Comparison of ENCODE assay signal across 1 cellular context in the genomic region with DNA sequence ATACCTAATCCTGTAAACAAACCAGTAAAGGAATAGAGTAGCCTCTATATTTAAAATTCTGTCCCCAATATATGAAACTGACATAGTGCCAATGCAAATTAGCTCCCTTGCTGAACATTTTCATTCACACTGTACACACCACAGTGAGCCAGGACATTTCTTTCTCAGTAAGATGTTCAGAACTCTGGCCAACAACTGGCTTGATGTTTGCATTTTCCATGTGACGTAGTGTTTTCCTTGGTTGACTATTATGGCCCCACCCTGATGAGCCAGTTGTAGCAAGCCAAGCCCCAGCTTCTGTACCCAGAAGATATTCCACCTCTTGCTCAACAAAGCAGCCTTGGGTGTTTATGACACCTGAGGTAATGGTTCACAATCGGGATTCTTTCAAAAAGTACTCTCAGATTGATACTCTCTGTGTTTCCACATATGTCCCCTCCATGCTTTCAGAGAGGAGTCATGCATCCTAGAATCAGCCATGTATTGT.
TF ChIP-seq lines count a peak whose summit lies in the region.

No MANE protein-coding gene starts in this region.

TF ChIP-seq in GM12878, 131 proteins besides CTCF, POLR2A, EP300 and RAD21 (continued from another document):
- TF ChIP-seq, protein P1, sequence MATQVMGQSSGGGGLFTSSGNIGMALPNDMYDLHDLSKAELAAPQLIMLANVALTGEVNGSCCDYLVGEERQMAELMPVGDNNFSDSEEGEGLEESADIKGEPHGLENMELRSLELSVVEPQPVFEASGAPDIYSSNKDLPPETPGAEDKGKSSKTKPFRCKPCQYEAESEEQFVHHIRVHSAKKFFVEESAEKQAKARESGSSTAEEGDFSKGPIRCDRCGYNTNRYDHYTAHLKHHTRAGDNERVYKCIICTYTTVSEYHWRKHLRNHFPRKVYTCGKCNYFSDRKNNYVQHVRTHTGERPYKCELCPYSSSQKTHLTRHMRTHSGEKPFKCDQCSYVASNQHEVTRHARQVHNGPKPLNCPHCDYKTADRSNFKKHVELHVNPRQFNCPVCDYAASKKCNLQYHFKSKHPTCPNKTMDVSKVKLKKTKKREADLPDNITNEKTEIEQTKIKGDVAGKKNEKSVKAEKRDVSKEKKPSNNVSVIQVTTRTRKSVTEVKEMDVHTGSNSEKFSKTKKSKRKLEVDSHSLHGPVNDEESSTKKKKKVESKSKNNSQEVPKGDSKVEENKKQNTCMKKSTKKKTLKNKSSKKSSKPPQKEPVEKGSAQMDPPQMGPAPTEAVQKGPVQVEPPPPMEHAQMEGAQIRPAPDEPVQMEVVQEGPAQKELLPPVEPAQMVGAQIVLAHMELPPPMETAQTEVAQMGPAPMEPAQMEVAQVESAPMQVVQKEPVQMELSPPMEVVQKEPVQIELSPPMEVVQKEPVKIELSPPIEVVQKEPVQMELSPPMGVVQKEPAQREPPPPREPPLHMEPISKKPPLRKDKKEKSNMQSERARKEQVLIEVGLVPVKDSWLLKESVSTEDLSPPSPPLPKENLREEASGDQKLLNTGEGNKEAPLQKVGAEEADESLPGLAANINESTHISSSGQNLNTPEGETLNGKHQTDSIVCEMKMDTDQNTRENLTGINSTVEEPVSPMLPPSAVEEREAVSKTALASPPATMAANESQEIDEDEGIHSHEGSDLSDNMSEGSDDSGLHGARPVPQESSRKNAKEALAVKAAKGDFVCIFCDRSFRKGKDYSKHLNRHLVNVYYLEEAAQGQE (IDR thresholded peaks at IDR 0.05; ENCODE audit: low read depth, low read length), result 0 out of 2 replicates have a peak, but pooled peaks have one; percentile 36
- TF ChIP-seq POU2F2 (IDR thresholded peaks at IDR 0.05; ENCODE audit: borderline replicate concordance, low read depth, low read length) (peak; percentile 71; the same call in 1 of the 3 replicates), ZZZ3 (IDR thresholded peaks at IDR 0.05; ENCODE audit: control insufficient read depth, insufficient read length, low read depth) (no peak)
